In the genomic region with DNA sequence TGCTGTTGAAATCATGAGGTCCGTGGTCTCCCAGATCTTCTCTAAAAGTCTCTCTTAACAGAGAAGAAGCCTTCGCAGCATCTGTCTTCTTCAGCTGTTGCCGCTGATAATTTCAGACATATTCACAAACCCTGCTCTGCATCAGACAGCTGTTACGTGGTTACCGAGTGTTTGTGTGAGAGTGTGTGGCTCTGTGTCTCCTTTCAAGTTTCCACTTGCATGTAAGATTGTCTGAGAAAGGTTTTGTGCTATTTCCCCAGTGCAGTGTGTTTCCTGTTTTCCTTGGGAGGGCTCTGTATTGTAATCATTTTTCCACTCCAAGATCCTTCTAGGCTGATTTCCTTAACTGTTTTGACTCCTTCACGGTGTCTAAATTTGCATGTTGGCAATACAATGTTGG, we compare ENCODE assay signal across 1 cellular context.
TF ChIP-seq lines count a peak whose summit lies in the region.

No MANE protein-coding gene starts in this region.

TF ChIP-seq in IMR-90, 13 proteins besides CTCF, POLR2A, EP300 and RAD21 (continued from another document):
- TF ChIP-seq, protein P1, sequence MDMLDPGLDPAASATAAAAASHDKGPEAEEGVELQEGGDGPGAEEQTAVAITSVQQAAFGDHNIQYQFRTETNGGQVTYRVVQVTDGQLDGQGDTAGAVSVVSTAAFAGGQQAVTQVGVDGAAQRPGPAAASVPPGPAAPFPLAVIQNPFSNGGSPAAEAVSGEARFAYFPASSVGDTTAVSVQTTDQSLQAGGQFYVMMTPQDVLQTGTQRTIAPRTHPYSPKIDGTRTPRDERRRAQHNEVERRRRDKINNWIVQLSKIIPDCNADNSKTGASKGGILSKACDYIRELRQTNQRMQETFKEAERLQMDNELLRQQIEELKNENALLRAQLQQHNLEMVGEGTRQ (IDR thresholded peaks at IDR 0.05; ENCODE audit: low read depth, low read length) = no peak
- TF ChIP-seq, protein P2, sequence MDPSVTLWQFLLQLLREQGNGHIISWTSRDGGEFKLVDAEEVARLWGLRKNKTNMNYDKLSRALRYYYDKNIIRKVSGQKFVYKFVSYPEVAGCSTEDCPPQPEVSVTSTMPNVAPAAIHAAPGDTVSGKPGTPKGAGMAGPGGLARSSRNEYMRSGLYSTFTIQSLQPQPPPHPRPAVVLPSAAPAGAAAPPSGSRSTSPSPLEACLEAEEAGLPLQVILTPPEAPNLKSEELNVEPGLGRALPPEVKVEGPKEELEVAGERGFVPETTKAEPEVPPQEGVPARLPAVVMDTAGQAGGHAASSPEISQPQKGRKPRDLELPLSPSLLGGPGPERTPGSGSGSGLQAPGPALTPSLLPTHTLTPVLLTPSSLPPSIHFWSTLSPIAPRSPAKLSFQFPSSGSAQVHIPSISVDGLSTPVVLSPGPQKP (IDR thresholded peaks at IDR 0.05; ENCODE audit: borderline replicate concordance, low read depth, low read length) = no peak
- TF ChIP-seq MAZ (IDR thresholded peaks at IDR 0.05; ENCODE audit: borderline replicate concordance, low read depth, low read length) (no peak), MAFK (IDR thresholded peaks at IDR 0.05; ENCODE audit: low read depth, low read length) (no peak), RFX5 (IDR thresholded peaks at IDR 0.05; ENCODE audit: low read depth, low read length) (no peak), NFE2L2 (IDR thresholded peaks at IDR 0.05; ENCODE audit: low read depth, low read length) (no peak), CHD1 (IDR thresholded peaks at IDR 0.05; ENCODE audit: low read depth, low read length) (no peak), FOS (IDR thresholded peaks at IDR 0.05; ENCODE audit: low read depth, low read length) (no peak)
